10 cellular contexts compared by ENCODE assay signal in genomic region chr17:50423553-50424159, GRCh38. TPM values are rescaled to one million over a fixed set of nuclear protein-coding genes. Genes with fewer than 3 reads are reported as not detected.
DNase-seq lines count a peak whose midpoint lies in the region; TF ChIP-seq lines count a peak whose summit lies in the region.
"Had no signal": no experiment of that assay in that cellular context is flagged by ENCODE, and none has a peak within 500 bp of the region (broad histone marks: within the 10 kb centered on the region; RNA-seq: fewer than 3 reads in every experiment).

No MANE protein-coding gene starts in this region.

- 12% methylated on average over 4 of the region's 6 CpGs for WGBS in mammary epithelial cell (ENCODE audit: low coverage, missing lambda C conversion rate)

- peak overlapping the region; percentile 37 for H3K27ac ChIP-seq in mammary epithelial cell (ENCODE audit: insufficient read depth, low read depth, low read length)

- POLR2A ChIA-PET in MCF 10A (lab: Yijun Ruan, JAX), result interaction anchor here (1.0 kb wide), 1 partner anchor 27 kb away, joined by 3 read pairs; the partner anchor contains the start of gene LRRC59

- H3K79me2 ChIP-seq in mammary epithelial cell (ENCODE audit: insufficient read depth, low read length), result peaks cover 22% of the 10 kb centered on the region

- H3K4me2 ChIP-seq in mammary epithelial cell (ENCODE audit: insufficient read depth, low read depth, low read length), result peak overlapping the region; percentile 77

- dilution Hi-C loops in mammary epithelial cell (cut with HindIII; ENCODE audit: low sequenced_read_pairs), result no loop called here

- no peaks in the 10 kb centered on the region for H3K27me3 Mint-ChIP-seq in MCF 10A (ENCODE audit: insufficient read depth, unreplicated experiment)
- peaks cover 2% of the 10 kb centered on the region for H3K27me3 Mint-ChIP-seq in T-helper 2 cell treated with Interferon-gamma antibody and Interleukin-4, amounts not matched to agents 5 μg/mL and 100 μg/mL, for 36 hours (ENCODE audit: low read depth)

- H3K4me3 ChIP-seq in mammary epithelial cell (replicated peaks in 1 of 3; ENCODE audit: insufficient read depth in 1 of 3, low read depth in 2 of 3, low read length in 3 of 3), result no peak overlapping the region
- H3K4me3 ChIP-seq: psoas muscle had no signal

- H3K4me3 Mint-ChIP-seq in MCF 10A (ENCODE audit: unreplicated experiment), result no peak overlapping the region
- H3K4me3 Mint-ChIP-seq in T-helper 2 cell treated with Interferon-gamma antibody and Interleukin-4, amounts not matched to agents 5 μg/mL and 100 μg/mL, for 36 hours, result no peak overlapping the region

- peaks cover 47% of the 10 kb centered on the region for H3K4me1 ChIP-seq in mammary epithelial cell (ENCODE audit: insufficient read depth, low read length)

- H4K20me1 ChIP-seq in mammary epithelial cell (ENCODE audit: insufficient read depth, low read length), result no peaks in the 10 kb centered on the region

- peaks cover 10% of the 10 kb centered on the region for H3K4me1 Mint-ChIP-seq in MCF 10A (ENCODE audit: insufficient read depth, unreplicated experiment)
- H3K4me1 Mint-ChIP-seq in T-helper 2 cell treated with Interferon-gamma antibody and Interleukin-4, amounts not matched to agents 5 μg/mL and 100 μg/mL, for 36 hours (ENCODE audit: low read depth), result peaks cover 38% of the 10 kb centered on the region

- DNase-seq in mammary epithelial cell (peak; percentile 89), MCF 10A (ENCODE audit: unreplicated experiment) (no peak), NOMO-1 treated with dmso at 0.1 percent for 144 hours (lab: John Stamatoyannopoulos, UW; ENCODE audit: unreplicated experiment) (peak; percentile 61), foreskin melanocyte (peak; percentile 35), ureter (ENCODE audit: low spot score) (peak; percentile 78), cerebellum (ENCODE audit: low spot score) (no peak), cerebellar nuclear complex (lab: John Stamatoyannopoulos, UW) (no peak)
- no peak for DNase-seq in T-helper 2 cell treated with Interferon-gamma antibody and Interleukin-4, amounts not matched to agents 5 μg/mL and 100 μg/mL, for 36 hours (ENCODE audit: low spot score)

- H3K36me3 ChIP-seq in mammary epithelial cell (ENCODE audit: insufficient read depth, low read length), result no peaks in the 10 kb centered on the region

- in situ Hi-C loops in mammary epithelial cell (cut with MboI; ENCODE audit: low sequenced_read_pairs in 2 of 2), result no loop called here

- no peaks in the 10 kb centered on the region for H3K27me3 ChIP-seq in mammary epithelial cell (ENCODE audit: insufficient read depth, low read length)

- H3K9me3 Mint-ChIP-seq in MCF 10A (ENCODE audit: unreplicated experiment), result no peaks in the 10 kb centered on the region
- H3K9me3 Mint-ChIP-seq in T-helper 2 cell treated with Interferon-gamma antibody and Interleukin-4, amounts not matched to agents 5 μg/mL and 100 μg/mL, for 36 hours, result no peaks in the 10 kb centered on the region

- TF ChIP-seq CTCF in mammary epithelial cell (conservative IDR thresholded peaks at IDR 0.05 in 1 of 2, IDR thresholded peaks at IDR 0.05 in 1 of 2; ENCODE audit: extremely low read depth in 1 of 2, insufficient read depth in 1 of 2, low read depth in 1 of 2, low read length in 2 of 2) (no peak), MCF 10A (IDR thresholded peaks at IDR 0.05; ENCODE audit: unreplicated experiment) (no peak)

- CTCF ChIA-PET in mammary epithelial cell (lab: Charles Lee; ENCODE audit: low non-redundant PET), result no interaction called here
- CTCF ChIA-PET in MCF 10A (lab: Yijun Ruan, JAX), result no interaction called here

- peaks cover 6% of the 10 kb centered on the region for H3K36me3 Mint-ChIP-seq in MCF 10A (ENCODE audit: insufficient read depth, unreplicated experiment)
- no peaks in the 10 kb centered on the region for H3K36me3 Mint-ChIP-seq in T-helper 2 cell treated with Interferon-gamma antibody and Interleukin-4, amounts not matched to agents 5 μg/mL and 100 μg/mL, for 36 hours (ENCODE audit: low read depth)

- peak overlapping the region; percentile 75 for H2AFZ ChIP-seq in mammary epithelial cell (ENCODE audit: low read depth, low read length)

- intact Hi-C loops in mammary epithelial cell (cut with micrococcal nuclease) (no loop called here), MCF 10A (cut with micrococcal nuclease) (no loop called here)

- H3K27ac Mint-ChIP-seq in MCF 10A (ENCODE audit: low read depth, unreplicated experiment), result no peak overlapping the region
- H3K27ac Mint-ChIP-seq in T-helper 2 cell treated with Interferon-gamma antibody and Interleukin-4, amounts not matched to agents 5 μg/mL and 100 μg/mL, for 36 hours, result no peak overlapping the region

- no peak overlapping the region for H3K9ac ChIP-seq in mammary epithelial cell (ENCODE audit: insufficient read depth, low read length)

- BruUV-seq in mammary epithelial cell (replicated peaks; lab: Mats Ljungman, UMichigan) (no TSS peak), MCF 10A (replicated peaks; lab: Mats Ljungman, UMichigan) (no TSS peak)

- H3K9me3 ChIP-seq in mammary epithelial cell (replicated peaks; ENCODE audit: insufficient read depth, low read length), result no peaks in the 10 kb centered on the region
- H3K9me3 ChIP-seq: psoas muscle had no signal

RNA-seq across cellular contexts. Expression of gene ACSF2, which starts 2.4 kb away (rescaled TPM):
- total RNA-seq in mammary epithelial cell (10 to 100 TPM; 28.1 to 37.2 TPM), MCF 10A (2022) (10.5 and 17.8 TPM in 2 replicates), ureter (172 TPM), cerebellum (7.2 TPM)
- polyA plus RNA-seq in mammary epithelial cell, result 28.9 TPM
- 22.8 TPM for polyA minus RNA-seq in mammary epithelial cell

RNA-seq across cellular contexts. Expression of gene LRRC59, which starts 26.3 kb away (rescaled TPM):
- total RNA-seq in mammary epithelial cell (100 to 1,000 TPM; 118 to 190 TPM), MCF 10A (2022) (306 and 344 TPM in 2 replicates), ureter (73.5 TPM), cerebellum (35.9 TPM)
- polyA plus RNA-seq in mammary epithelial cell, result 141 TPM
- 202 TPM for polyA minus RNA-seq in mammary epithelial cell

RNA-seq across cellular contexts. Expression of gene CHAD, which starts 45.0 kb away (rescaled TPM):
- not detected for total RNA-seq in mammary epithelial cell
- not detected for polyA plus RNA-seq in mammary epithelial cell
- not detected for polyA minus RNA-seq in mammary epithelial cell
- total RNA-seq in MCF 10A (2022), result not detected in 2 replicates
- total RNA-seq in ureter, result not detected
- not detected for total RNA-seq in cerebellum
- total RNA-seq: G401 had no signal

RNA-seq across cellular contexts. Expression of gene EME1, which starts 50.6 kb away (rescaled TPM):
- total RNA-seq in mammary epithelial cell, result 1 to 10 TPM in 1 of 2 donors, under 1 TPM in 1; 0.17 to 8.0 TPM
- polyA plus RNA-seq in mammary epithelial cell, result 9.2 TPM
- 1.9 TPM for polyA minus RNA-seq in mammary epithelial cell
- 6.0 and 6.7 TPM in 2 replicates for total RNA-seq in MCF 10A (2022)
- 0.94 TPM for total RNA-seq in ureter
- total RNA-seq in cerebellum, result 4.7 TPM

RNA-seq across cellular contexts. Expression of gene MRPL27, which starts 50.7 kb away (rescaled TPM):
- total RNA-seq in mammary epithelial cell, result 10 to 100 TPM; 43.5 to 73.5 TPM
- 184 TPM for polyA plus RNA-seq in mammary epithelial cell
- polyA minus RNA-seq in mammary epithelial cell, result 106 TPM
- total RNA-seq in MCF 10A (2022), result 57.2 and 71.5 TPM in 2 replicates
- 55.0 TPM for total RNA-seq in ureter
- total RNA-seq in cerebellum, result 32.8 TPM

Comparison
In these comparisons a context has a peak if more than half of its experiments do, and no peak if none do; other contexts are left out.
1. DNase-seq: peak in mammary epithelial cell (single experiment), NOMO-1 treated with dmso at 0.1 percent for 144 hours (single experiment), foreskin melanocyte (single experiment) and ureter (single experiment); none in MCF 10A (single experiment), cerebellum (single experiment), cerebellar nuclear complex (0 of 2) and T-helper 2 cell treated with Interferon-gamma antibody and Interleukin-4, amounts not matched to agents 5 μg/mL and 100 μg/mL, for 36 hours (single experiment).